In the genomic region with DNA sequence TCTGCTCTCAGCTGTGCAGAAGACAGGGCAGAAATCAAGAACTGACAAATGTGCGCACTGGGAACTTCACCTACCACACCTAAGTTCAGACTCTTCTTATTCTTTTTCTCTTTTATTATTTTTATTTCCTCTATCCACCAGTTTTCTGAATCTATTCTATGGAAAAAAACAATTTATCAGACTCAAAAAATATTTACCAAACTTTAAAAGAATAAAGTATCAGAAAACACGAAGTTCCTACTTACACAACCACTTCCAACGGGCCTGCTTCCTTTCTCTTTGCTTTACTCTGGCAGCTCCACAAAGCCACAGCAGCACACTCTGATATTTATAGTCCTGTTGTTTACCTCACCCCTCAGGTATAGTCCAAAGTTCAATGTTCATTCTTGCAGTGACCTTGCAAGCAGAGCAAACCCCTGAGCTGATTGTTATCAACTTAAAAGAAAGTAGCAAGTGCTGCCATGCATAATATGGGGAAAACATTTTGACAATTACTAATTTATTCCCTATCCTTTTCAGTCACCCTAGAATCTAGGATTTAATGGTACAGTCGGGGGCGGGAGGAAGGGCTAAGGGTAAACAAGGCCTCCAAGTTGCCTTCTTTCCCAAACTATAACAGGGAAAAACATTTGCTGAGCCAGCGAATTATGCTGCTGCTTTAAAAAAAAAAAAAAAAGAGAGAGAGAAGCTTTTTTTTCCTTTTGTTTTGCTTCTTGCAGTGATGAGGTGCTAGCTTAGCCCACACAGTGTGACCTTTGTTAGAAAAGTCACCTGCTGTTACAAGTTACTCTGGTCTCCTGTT, we compare ENCODE assay signal across 8 cellular contexts. TPM values are rescaled to one million over a fixed set of nuclear protein-coding genes. Genes with fewer than 3 reads are reported as not detected.
DNase-seq lines count a peak whose midpoint lies in the region; ATAC-seq, FAIRE-seq and TF ChIP-seq lines count a peak whose summit lies in the region.

A gene with protein sequence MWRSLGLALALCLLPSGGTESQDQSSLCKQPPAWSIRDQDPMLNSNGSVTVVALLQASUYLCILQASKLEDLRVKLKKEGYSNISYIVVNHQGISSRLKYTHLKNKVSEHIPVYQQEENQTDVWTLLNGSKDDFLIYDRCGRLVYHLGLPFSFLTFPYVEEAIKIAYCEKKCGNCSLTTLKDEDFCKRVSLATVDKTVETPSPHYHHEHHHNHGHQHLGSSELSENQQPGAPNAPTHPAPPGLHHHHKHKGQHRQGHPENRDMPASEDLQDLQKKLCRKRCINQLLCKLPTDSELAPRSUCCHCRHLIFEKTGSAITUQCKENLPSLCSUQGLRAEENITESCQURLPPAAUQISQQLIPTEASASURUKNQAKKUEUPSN (minus strand): TSS at position 302 of the 802 bp plus-strand sequence. CDS start 3,539 bp downstream, outside the sequence.

- H2BK20ac ChIP-seq in IMR-90 (ENCODE audit: low read depth, low read length) = no peak within 1 kb of the TSS

- no peak for ATAC-seq in IMR-90 (ENCODE audit: low read depth)
- ATAC-seq in HG03460 (IDR thresholded peaks at IDR 0.05; ENCODE audit: unreplicated experiment) = no peak
- ATAC-seq in HG03457 (IDR thresholded peaks at IDR 0.05; ENCODE audit: unreplicated experiment) = no peak

- no peaks in the 10 kb centered on the region for H3K36me3 ChIP-seq in IMR-90 (ENCODE audit: control insufficient read depth, insufficient read depth, low read length)
- H3K36me3 ChIP-seq in astrocyte (ENCODE audit: insufficient read depth, low read length) = no peaks in the 10 kb centered on the region
- H3K36me3 ChIP-seq in hepatocyte (replicated peaks; ENCODE audit: insufficient read depth, low read depth) = no peaks in the 10 kb centered on the region

- peak within 1 kb of the TSS; percentile 23; the same call in 1 of the 2 replicates for H3K18ac ChIP-seq in IMR-90 (ENCODE audit: low read depth, low read length)

- DNase-seq in IMR-90 (no peak), astrocyte (ENCODE audit: low read depth) (no peak), hepatocyte (ENCODE audit: low spot score) (peak; percentile 90), retina (peak; percentile 77), NCI-H1092 (lab: John Stamatoyannopoulos, UW) (no peak)
- DNase-seq in activated effector memory CD4-positive, alpha-beta T cell treated with anti-CD3 and anti-CD28 coated beads, Interleukin-2, amount 50 U/mL, for 16 hours = no peak

- TF ChIP-seq CTCF in IMR-90 (conservative IDR thresholded peaks at IDR 0.05; ENCODE audit: low read depth, low read length) = no peak
- TF ChIP-seq CTCF in astrocyte (IDR thresholded peaks at IDR 0.05; ENCODE audit: insufficient read depth, low read depth, low read length) = no peak
- TF ChIP-seq CTCF in hepatocyte (IDR thresholded peaks at IDR 0.05; ENCODE audit: poor library complexity) = no peak

- FAIRE-seq in astrocyte (lab: Jason Lieb, UNC) = no peak

- POLR2A ChIA-PET in IMR-90 (lab: Charles Lee; ENCODE audit: unreplicated experiment) = no interaction called here

- H3K27ac Mint-ChIP-seq in astrocyte (ENCODE audit: unreplicated experiment) = no peak within 1 kb of the TSS

- H3K9me2 ChIP-seq in hepatocyte (replicated peaks; ENCODE audit: insufficient read depth) = no peaks in the 10 kb centered on the region

- in situ Hi-C loops in IMR-90 (cut with MboI; ENCODE audit: low sequenced_read_pairs) = no loop called here

- no peak within 1 kb of the TSS for H4K5ac ChIP-seq in IMR-90 (ENCODE audit: low read depth, low read length)

- dilution Hi-C loops in IMR-90 (cut with HindIII; ENCODE audit: low sequenced_read_pairs, unreplicated experiment) = no loop called here

- H4K8ac ChIP-seq in IMR-90 (ENCODE audit: low read depth in 2 of 2, low read length in 2 of 2) = no peak within 1 kb of the TSS

- H3K79me2 ChIP-seq in astrocyte (ENCODE audit: insufficient read depth, low read length) (no peaks in the 10 kb centered on the region), hepatocyte (peaks cover 48% of the 10 kb centered on the region)

- H3K36me3 Mint-ChIP-seq in astrocyte (ENCODE audit: low read depth, unreplicated experiment) = no peaks in the 10 kb centered on the region

- H3K9ac ChIP-seq in IMR-90 (ENCODE audit: low read depth, low read length) (no peak within 1 kb of the TSS), astrocyte (ENCODE audit: low read length) (no peak within 1 kb of the TSS)

- H2BK5ac ChIP-seq in IMR-90 (ENCODE audit: low read depth, low read length, poor library complexity, severe bottlenecking) = no peak within 1 kb of the TSS

- H3K4me1 Mint-ChIP-seq in astrocyte (ENCODE audit: low read depth, unreplicated experiment) = peaks cover 8% of the 10 kb centered on the region

- H3K14ac ChIP-seq in IMR-90 (replicated peaks; ENCODE audit: low read depth, low read length) = no peak within 1 kb of the TSS

- peak within 1 kb of the TSS; percentile 16; the same call in 1 of the 2 replicates for H3K56ac ChIP-seq in IMR-90 (ENCODE audit: extremely low read depth, insufficient read depth, low read length)

- WGBS in IMR-90 (ENCODE audit: extremely low coverage in 2 of 2, insufficient read length in 1 of 2), 2 experiments = 28% methylated on average over 3 of the region's 6 CpGs; no CpG with 5 or more reads in 1 of the 2 experiments
- 14% methylated on average over 6 of the region's 6 CpGs for WGBS in hepatocyte (ENCODE audit: low lambda C conversion rate, missing lambda C conversion rate)

- no TSS peak for BruUV-seq in IMR-90 (replicated peaks; lab: Mats Ljungman, UMichigan)

- CTCF ChIA-PET in IMR-90 (lab: Yijun Ruan, JAX) = interaction anchor here (0.6 to 1.5 kb wide), 2 partner anchors 65 to 78 kb away, joined by 3 read pairs; no protein-coding TSS in a partner anchor

- intact Hi-C loops in IMR-90 (cut with micrococcal nuclease) = no loop called here

- TF ChIP-seq POLR2A in IMR-90 (IDR thresholded peaks at IDR 0.05; ENCODE audit: low read depth, low read length) = no peak

- no peaks in the 10 kb centered on the region for H3K27me3 Mint-ChIP-seq in astrocyte (ENCODE audit: low read depth, unreplicated experiment)

- H2AK5ac ChIP-seq in IMR-90 (ENCODE audit: low read depth, low read length) = no peak within 1 kb of the TSS

- no peak within 1 kb of the TSS for H2BK15ac ChIP-seq in IMR-90 (ENCODE audit: low read depth, low read length)

- no peak for TF ChIP-seq RAD21 in IMR-90 (IDR thresholded peaks at IDR 0.05; ENCODE audit: low read length)

- no peaks in the 10 kb centered on the region for H3K4me1 ChIP-seq in IMR-90 (ENCODE audit: control insufficient read depth, insufficient read depth, low read length)
- no peaks in the 10 kb centered on the region for H3K4me1 ChIP-seq in astrocyte (ENCODE audit: insufficient read depth, low read length)
- peaks cover 13% of the 10 kb centered on the region for H3K4me1 ChIP-seq in hepatocyte (ENCODE audit: insufficient read depth)

- no peak within 1 kb of the TSS for H2BK120ac ChIP-seq in IMR-90 (ENCODE audit: low read depth, low read length)

- H3K9me3 ChIP-seq in IMR-90 (ENCODE audit: control insufficient read depth, insufficient read depth, low read length) (no peaks in the 10 kb centered on the region), astrocyte (ENCODE audit: insufficient read depth, low read depth, low read length) (no peaks in the 10 kb centered on the region), hepatocyte (ENCODE audit: low read depth) (no peaks in the 10 kb centered on the region)

- H3K23ac ChIP-seq in IMR-90 (ENCODE audit: low read depth, low read length) = no peak within 1 kb of the TSS

- H2AFZ ChIP-seq in IMR-90 (replicated peaks; ENCODE audit: low read length, poor library complexity) (no peak within 1 kb of the TSS), astrocyte (ENCODE audit: low read depth, low read length) (no peak within 1 kb of the TSS), hepatocyte (peak within 1 kb of the TSS; percentile 22)

- H3K4me3 ChIP-seq in IMR-90 (ENCODE audit: insufficient read depth, low read depth, low read length) (no peak within 1 kb of the TSS), astrocyte (ENCODE audit: insufficient read depth, low read depth, low read length) (no peak within 1 kb of the TSS), hepatocyte (peak within 1 kb of the TSS; percentile 51)

- no peak within 1 kb of the TSS for H2AK9ac ChIP-seq in IMR-90 (replicated peaks; ENCODE audit: low read depth, low read length, poor library complexity)

- H3K9me1 ChIP-seq in IMR-90 (ENCODE audit: insufficient read depth, low read length) = no peaks in the 10 kb centered on the region

- H3K27ac ChIP-seq in IMR-90 (ENCODE audit: insufficient read depth, low read length) = peak within 1 kb of the TSS; percentile 17; the same call in 1 of the 2 replicates
- no peak within 1 kb of the TSS for H3K27ac ChIP-seq in astrocyte (ENCODE audit: low read depth, low read length)
- H3K27ac ChIP-seq in hepatocyte = peak within 1 kb of the TSS; percentile 72

- H3K4me2 ChIP-seq in IMR-90 (ENCODE audit: low read depth, low read length) (peak within 1 kb of the TSS; percentile 10; the same call in 1 of the 2 replicates), astrocyte (ENCODE audit: low read length) (no peak within 1 kb of the TSS), hepatocyte (peak within 1 kb of the TSS; percentile 62)

- no peak within 1 kb of the TSS for H3K4ac ChIP-seq in IMR-90 (ENCODE audit: low read depth, low read length)

- no peaks in the 10 kb centered on the region for H4K20me1 ChIP-seq in IMR-90 (ENCODE audit: insufficient read depth, low read length)
- H4K20me1 ChIP-seq in astrocyte (ENCODE audit: insufficient read depth, low read length) = no peaks in the 10 kb centered on the region
- peaks cover 44% of the 10 kb centered on the region for H4K20me1 ChIP-seq in hepatocyte (ENCODE audit: insufficient read depth, poor library complexity, severe bottlenecking)

- H4K91ac ChIP-seq in IMR-90 (ENCODE audit: insufficient read depth, low read depth, low read length) = no peak within 1 kb of the TSS

- H3K9me3 Mint-ChIP-seq in astrocyte (ENCODE audit: unreplicated experiment) = no peaks in the 10 kb centered on the region

- H3K79me1 ChIP-seq in IMR-90 (ENCODE audit: low read depth in 1 of 2, low read length in 2 of 2) = no peaks in the 10 kb centered on the region

- no peaks in the 10 kb centered on the region for H3K27me3 ChIP-seq in IMR-90 (ENCODE audit: control insufficient read depth, insufficient read depth, low read length)
- H3K27me3 ChIP-seq in astrocyte (ENCODE audit: insufficient read depth, low read length) = no peaks in the 10 kb centered on the region
- H3K27me3 ChIP-seq in hepatocyte = no peaks in the 10 kb centered on the region

- peak within 1 kb of the TSS; percentile 79 for H3K4me3 Mint-ChIP-seq in astrocyte (ENCODE audit: unreplicated experiment)

TF ChIP-seq in IMR-90, 13 proteins besides CTCF, POLR2A, EP300 and RAD21:
- TF ChIP-seq MAFK (IDR thresholded peaks at IDR 0.05; ENCODE audit: low read depth, low read length) (peak; percentile 91), SMC3 (IDR thresholded peaks at IDR 0.05; ENCODE audit: low read depth, low read length) (no peak)

RNA-seq across cellular contexts. Expression of the gene that starts here (rescaled TPM):
- total RNA-seq in IMR-90 (2012; rRNA removed) (0.28 and 1.1 TPM in 2 replicates), astrocyte (11.4 and 11.6 TPM in 2 replicates), hepatocyte (5,946 and 6,524 TPM in 2 replicates)
- polyA plus RNA-seq in IMR-90 (2012; rRNA removed) (0.16 and 0.55 TPM in 2 replicates), hepatocyte (2,543 and 3,137 TPM in 2 replicates)
- 0.11 and 0.32 TPM in 2 replicates for polyA plus RNA-seq in IMR-90 (2012; cell fraction: cytosol; rRNA removed)
- 0.41 TPM in 1 of 2 replicates, not detected in the other for polyA plus RNA-seq in IMR-90 (2012; cell fraction: nucleus; rRNA removed; ENCODE audit: low replicate concordance)

Comparison
In these comparisons a context has a peak if more than half of its experiments do, and no peak if none do; other contexts are left out.
1. RNA of the gene that starts here (total RNA-seq): 5,946 to 6,524 TPM in hepatocyte; 11.4 to 11.6 TPM in astrocyte and 0.28 to 1.1 TPM in IMR-90; every median in the first group is over 100 times any median in the second.
2. RNA of the gene that starts here (polyA plus RNA-seq): 2,543 to 3,137 TPM in hepatocyte; 0.11 to 0.55 TPM in IMR-90; every median in the first group is over 1,000 times any median in the second.
3. DNase-seq: peak in hepatocyte (single experiment) and retina (single experiment); none in IMR-90 (single experiment), astrocyte (single experiment), NCI-H1092 (single experiment) and activated effector memory CD4-positive, alpha-beta T cell treated with anti-CD3 and anti-CD28 coated beads, Interleukin-2, amount 50 U/mL, for 16 hours (single experiment).